1 cellular context compared by ENCODE assay signal in genomic region chr10:5684318-5684970, GRCh38.
TF ChIP-seq lines count a peak whose summit lies in the region.

Gene TASOR2, plus strand, starts transcription at chr10:5684838. Its CDS starts 35,805 bp downstream, at chr10:5720643.

TF ChIP-seq in HepG2, 621 proteins besides CTCF, POLR2A, EP300 and RAD21 (continued from another document and continues in another):
- TF ChIP-seq ZNF564 (CRISPR knock-in tag; IDR thresholded peaks at IDR 0.05) (peak; percentile 74; the same call in 1 of the 2 replicates), GTF2F1 (IDR thresholded peaks at IDR 0.05; ENCODE audit: low read length) (no peak), ZFYVE20 (CRISPR knock-in tag; IDR thresholded peaks at IDR 0.05; ENCODE audit: borderline replicate concordance, low read depth) (peak; percentile 88; the same call in 1 of the 2 replicates), ZNF709 (CRISPR knock-in tag; IDR thresholded peaks at IDR 0.05) (peak; percentile 86), RELA (CRISPR knock-in tag; IDR thresholded peaks at IDR 0.05) (no peak), GMEB2 (CRISPR knock-in tag; IDR thresholded peaks at IDR 0.05; ENCODE audit: low read depth) (peak; percentile 65; the same call in 1 of the 2 replicates), ZFP1 (CRISPR knock-in tag; IDR thresholded peaks at IDR 0.05) (peak; percentile 89; the same call in 1 of the 2 replicates), ARNT (IDR thresholded peaks at IDR 0.05) (no peak), ZNF691 (CRISPR knock-in tag; IDR thresholded peaks at IDR 0.05; ENCODE audit: borderline replicate concordance, low read depth) (no peak), ZNF839 (CRISPR knock-in tag; IDR thresholded peaks at IDR 0.05; ENCODE audit: borderline replicate concordance) (0 out of 2 replicates have a peak, but pooled peaks have one; percentile 32), ZNF281 (CRISPR knock-in tag; IDR thresholded peaks at IDR 0.05; ENCODE audit: borderline replicate concordance) (peak; percentile 75; the same call in 1 of the 2 replicates), ZNF12 (CRISPR knock-in tag; IDR thresholded peaks at IDR 0.05) (peak; percentile 83; the same call in 1 of the 2 replicates), MNT (IDR thresholded peaks at IDR 0.05) (peak; percentile 93), SNRNP70 (IDR thresholded peaks at IDR 0.05; ENCODE audit: low read depth, low read length) (no peak), SALL2 (CRISPR knock-in tag; IDR thresholded peaks at IDR 0.05) (0 out of 2 replicates have a peak, but pooled peaks have one; percentile 33), ZNF354B (CRISPR knock-in tag; IDR thresholded peaks at IDR 0.05) (no peak; the same call in 1 of the 2 replicates), ZNF24 (IDR thresholded peaks at IDR 0.05) (no peak), ZNF234 (CRISPR knock-in tag; conservative IDR thresholded peaks at IDR 0.05) (no peak), HNRNPLL (IDR thresholded peaks at IDR 0.05; ENCODE audit: low read depth, low read length, poor library complexity, severe bottlenecking) (peak; percentile 72), ZNF605 (CRISPR knock-in tag; IDR thresholded peaks at IDR 0.05) (peak; percentile 99), USF2 (IDR thresholded peaks at IDR 0.05; ENCODE audit: low read depth, low read length) (peak; percentile 50), USF2 (CRISPR knock-in tag; IDR thresholded peaks at IDR 0.05; ENCODE audit: borderline replicate concordance) (peak; percentile 71; the same call in 1 of the 2 replicates), PRDM10 (CRISPR knock-in tag; IDR thresholded peaks at IDR 0.05; ENCODE audit: low read depth) (peak; percentile 84; the same call in 1 of the 2 replicates), ZNF557 (CRISPR knock-in tag; IDR thresholded peaks at IDR 0.05) (peak; percentile 86), ZBTB4 (CRISPR knock-in tag; IDR thresholded peaks at IDR 0.05; ENCODE audit: borderline replicate concordance) (peak; percentile 79; the same call in 1 of the 2 replicates), ZNF501 (CRISPR knock-in tag; IDR thresholded peaks at IDR 0.05) (peak; percentile 81), ZNF33A (CRISPR knock-in tag; IDR thresholded peaks at IDR 0.05; ENCODE audit: borderline replicate concordance) (no peak), BCL6 (CRISPR knock-in tag; IDR thresholded peaks at IDR 0.05) (peak; percentile 74), ZNF883 (CRISPR knock-in tag; IDR thresholded peaks at IDR 0.05; ENCODE audit: not compliant biosample characterization) (peak; percentile 96), SP5 (CRISPR knock-in tag; IDR thresholded peaks at IDR 0.05; ENCODE audit: borderline replicate concordance, low read depth) (peak; percentile 45; the same call in 1 of the 2 replicates), ZNF790 (CRISPR knock-in tag; IDR thresholded peaks at IDR 0.05; ENCODE audit: borderline replicate concordance) (peak; percentile 81; the same call in 1 of the 2 replicates), SKI (IDR thresholded peaks at IDR 0.05; ENCODE audit: partially characterized antibody) (no peak), ELF1 (CRISPR knock-in tag; IDR thresholded peaks at IDR 0.05) (peak; percentile 92), PAX8 (CRISPR knock-in tag; IDR thresholded peaks at IDR 0.05; ENCODE audit: borderline replicate concordance) (no peak), ZNF724P (CRISPR knock-in tag; IDR thresholded peaks at IDR 0.05; ENCODE audit: borderline replicate concordance) (peak; percentile 94), FOXM1 (CRISPR knock-in tag; IDR thresholded peaks at IDR 0.05) (peak; percentile 51; the same call in 1 of the 2 replicates), ZNF383 (CRISPR knock-in tag; IDR thresholded peaks at IDR 0.05; ENCODE audit: borderline replicate concordance) (no peak), TMF1 (CRISPR knock-in tag; IDR thresholded peaks at IDR 0.05; ENCODE audit: low read depth) (peak; percentile 83), ZNF629 (CRISPR knock-in tag; conservative IDR thresholded peaks at IDR 0.05) (peak; percentile 41; the same call in 1 of the 2 replicates), ZNF414 (CRISPR knock-in tag; IDR thresholded peaks at IDR 0.05) (peak; percentile 60; the same call in 1 of the 2 replicates), HNF1B (CRISPR knock-in tag; IDR thresholded peaks at IDR 0.05) (peak; percentile 92), ZNF367 (CRISPR knock-in tag; IDR thresholded peaks at IDR 0.05; ENCODE audit: borderline replicate concordance) (no peak; the same call in 1 of the 2 replicates)
